In the genomic region with DNA sequence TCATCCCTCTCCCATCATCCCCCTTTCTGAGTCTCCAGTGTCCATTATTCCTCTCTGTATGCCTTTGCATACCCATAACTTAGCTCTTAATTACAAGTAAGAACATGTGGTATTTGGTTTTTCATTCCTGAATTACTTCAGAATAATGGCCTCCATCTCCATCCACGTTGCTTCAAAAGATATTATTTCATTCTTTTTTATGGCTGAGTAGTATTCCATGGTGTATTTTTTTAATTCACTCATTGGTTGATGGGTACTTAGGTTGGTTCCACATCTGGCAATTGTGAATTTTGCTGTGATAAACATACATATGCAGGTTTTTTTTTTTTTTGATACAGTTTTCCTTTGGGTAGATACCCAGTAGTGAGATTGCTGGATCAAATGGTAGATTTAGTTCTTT, we compare ENCODE assay signal across 28 cellular contexts.
"Had no signal": no experiment of that assay in that cellular context is flagged by ENCODE, and none has a peak within 500 bp of the region (broad histone marks: within the 10 kb centered on the region; RNA-seq: fewer than 3 reads in every experiment).

No MANE protein-coding gene starts in this region.

- H3K27me3 ChIP-seq: neural progenitor cell, ovary, right lobe of liver, sigmoid colon, stomach, thyroid gland, tibial nerve, upper lobe of right lung, uterus had no signal

- H3K9ac ChIP-seq: neural progenitor cell, parathyroid adenoma had no signal

- H3K27me3 Mint-ChIP-seq: progenitor cell of endocrine pancreas; stimulated activated naive B cell treated with anti-CD40 and anti-IgM and Interleukin-4, amounts not matched to agents 10 μg/mL and 1 μg/mL and 100 μg/mL, for 72 hours; stimulated activated naive CD8-positive, alpha-beta T cell treated with anti-CD3 and anti-CD28 coated beads, Interleukin-15, Interleukin-2, amounts not matched to agents 100 ng/mL and 50 ng/mL, for 24 hours; type B pancreatic cell had no signal

- FAIRE-seq: small intestine had no signal

- H3K9me3 Mint-ChIP-seq: natural killer cell; nephron; stimulated activated effector memory CD8-positive, alpha-beta T cell treated with anti-CD3 and anti-CD28 coated beads, Interleukin-12 subunit alpha, Interleukin-12 subunit beta, amount 100 ng/mL, for 72 hours; type B pancreatic cell had no signal

- H3K36me3 ChIP-seq: ovary, uterus had no signal

- DNase-seq: natural killer cell; occipital lobe; ovary; posterior cingulate gyrus; psoas muscle; right cardiac atrium; right lobe of liver; sigmoid colon; small intestine; stimulated activated CD4-positive, alpha-beta T cell treated with anti-CD3 and anti-CD28 coated beads, Interleukin-15, amount 100 ng/mL, for 24 hours; stimulated activated CD4-positive, alpha-beta T cell treated with anti-CD3 and anti-CD28 coated beads, Interleukin-2, amount 100 ng/mL, for 24 hours; stimulated activated CD4-positive, alpha-beta T cell treated with anti-CD3 and anti-CD28 coated beads, Interleukin-2, amount 100 ng/mL, for 48 hours; stimulated activated CD4-positive, alpha-beta T cell treated with anti-CD3 and anti-CD28 coated beads, Interleukin-4, amount 100 ng/mL, for 24 hours; stimulated activated naive B cell treated with anti-CD40 and anti-IgM and Interleukin-4, amounts not matched to agents 10 μg/mL and 1 μg/mL and 100 μg/mL, for 72 hours; stimulated activated naive CD4-positive, alpha-beta T cell treated with Interleukin-2 at 50 U/mL for 16 hours; stomach; thyroid gland; upper lobe of right lung; uterus had no signal

- H3K36me3 Mint-ChIP-seq: natural killer cell had no signal

- H3K4me3 Mint-ChIP-seq: natural killer cell; nephron; neural progenitor cell; stimulated activated effector memory CD8-positive, alpha-beta T cell treated with anti-CD3 and anti-CD28 coated beads, Interleukin-12 subunit alpha, Interleukin-12 subunit beta, amount 100 ng/mL, for 72 hours; stimulated activated naive B cell treated with anti-CD40 and anti-IgM and Interleukin-4, amounts not matched to agents 10 μg/mL and 1 μg/mL and 100 μg/mL, for 72 hours; stimulated activated naive CD8-positive, alpha-beta T cell treated with anti-CD3 and anti-CD28 coated beads, Interleukin-15, Interleukin-2, amounts not matched to agents 100 ng/mL and 50 ng/mL, for 24 hours; type B pancreatic cell had no signal

- H3K27ac Mint-ChIP-seq: nephron; neural progenitor cell; progenitor cell of endocrine pancreas; stimulated activated effector memory CD8-positive, alpha-beta T cell treated with anti-CD3 and anti-CD28 coated beads, Interleukin-12 subunit alpha, Interleukin-12 subunit beta, amount 100 ng/mL, for 72 hours; stimulated activated naive B cell treated with anti-CD40 and anti-IgM and Interleukin-4, amounts not matched to agents 10 μg/mL and 1 μg/mL and 100 μg/mL, for 72 hours; stimulated activated naive CD8-positive, alpha-beta T cell treated with anti-CD3 and anti-CD28 coated beads, Interleukin-15, Interleukin-2, amounts not matched to agents 100 ng/mL and 50 ng/mL, for 24 hours; type B pancreatic cell had no signal

- H3K4me2 ChIP-seq: neural progenitor cell had no signal

- H2AFZ ChIP-seq: neural progenitor cell, parathyroid adenoma had no signal

- H3K27ac ChIP-seq: neural progenitor cell, ovary, parathyroid adenoma, psoas muscle, right lobe of liver, sigmoid colon, stomach, thoracic aorta, thyroid gland, tibial nerve, upper lobe of right lung, uterus had no signal

- H3K9me3 ChIP-seq: ovary, psoas muscle, right lobe of liver, sigmoid colon, stomach, thoracic aorta, thyroid gland, tibial nerve, upper lobe of right lung, uterus had no signal

- H3K4me3 ChIP-seq: neural progenitor cell, ovary, psoas muscle, right lobe of liver, sigmoid colon, stomach, thoracic aorta, thyroid gland, tibial nerve, upper lobe of right lung, uterus had no signal

- H3K4me1 Mint-ChIP-seq: neural progenitor cell had no signal

- H3K4me1 ChIP-seq: psoas muscle, thyroid gland, uterus had no signal

- ATAC-seq: natural killer cell; psoas muscle; right cardiac atrium; right lobe of liver; stimulated activated effector memory CD8-positive, alpha-beta T cell treated with anti-CD3 and anti-CD28 coated beads, Interleukin-12 subunit alpha, Interleukin-12 subunit beta, amount 100 ng/mL, for 72 hours; stimulated activated naive B cell treated with anti-CD40 and anti-IgM and Interleukin-4, amounts not matched to agents 10 μg/mL and 1 μg/mL and 100 μg/mL, for 72 hours; upper lobe of right lung had no signal
